Comparison of ENCODE assay signal across 19 cellular contexts in the genomic region with DNA sequence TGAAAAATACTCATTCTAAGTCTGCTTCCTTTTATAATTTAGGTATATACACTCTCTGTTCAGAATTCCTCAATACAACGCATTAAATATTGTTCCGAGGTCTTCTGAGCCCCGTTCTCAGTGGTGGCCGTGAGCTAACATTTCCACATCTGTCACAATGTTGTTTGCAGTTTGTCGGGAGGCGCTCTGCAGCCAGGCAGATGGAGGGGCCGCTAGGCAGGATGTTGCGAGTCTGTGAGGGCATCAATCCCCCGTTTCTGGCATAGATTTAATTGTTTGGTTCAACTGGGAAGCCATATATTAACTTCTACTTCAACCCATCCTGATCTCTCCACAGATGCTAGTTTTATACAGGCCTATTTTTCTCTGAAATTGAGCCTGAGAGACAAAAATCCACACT. TPM values are rescaled to one million over a fixed set of nuclear protein-coding genes. Genes with fewer than 3 reads are reported as not detected.
DNase-seq lines count a peak whose midpoint lies in the region; ATAC-seq and TF ChIP-seq lines count a peak whose summit lies in the region.
"Had no signal": no experiment of that assay in that cellular context is flagged by ENCODE, and none has a peak within 500 bp of the region (broad histone marks: within the 10 kb centered on the region; RNA-seq: fewer than 3 reads in every experiment).

No MANE protein-coding gene starts in this region.

- H3K4me3 ChIP-seq in spleen: no peak overlapping the region
- no peak overlapping the region for H3K4me3 ChIP-seq in gastroesophageal sphincter
- H3K4me3 ChIP-seq: testis had no signal

- peak overlapping the region; percentile 4 to 30 for H3K4me3 Mint-ChIP-seq in activated T-cell treated with anti-CD3 and anti-CD28 coated beads, Interleukin-2, amount 50 U/mL, for 72 hours
- no peak overlapping the region for H3K4me3 Mint-ChIP-seq in activated T-cell treated with anti-CD3 and anti-CD28 coated beads, Interleukin-2, amount 50 U/mL, for 4 hours
- H3K4me3 Mint-ChIP-seq in activated naive CD8-positive, alpha-beta T cell: peak overlapping the region; percentile 9
- H3K4me3 Mint-ChIP-seq: mesothelial cell of epicardium had no signal

- no peak for TF ChIP-seq EP300 in gastroesophageal sphincter (IDR thresholded peaks at IDR 0.05)

- H3K9me3 Mint-ChIP-seq in activated T-cell treated with anti-CD3 and anti-CD28 coated beads, Interleukin-2, amount 50 U/mL, for 72 hours: no peaks in the 10 kb centered on the region
- no peaks in the 10 kb centered on the region for H3K9me3 Mint-ChIP-seq in activated T-cell treated with anti-CD3 and anti-CD28 coated beads, Interleukin-2, amount 50 U/mL, for 4 hours
- no peaks in the 10 kb centered on the region for H3K9me3 Mint-ChIP-seq in activated naive CD8-positive, alpha-beta T cell (ENCODE audit: low read depth)
- H3K9me3 Mint-ChIP-seq: mesothelial cell of epicardium had no signal

- peaks cover 0 to 15% (median 0%) of the 10 kb centered on the region in 6 donors for H3K36me3 ChIP-seq in spleen
- H3K36me3 ChIP-seq in gastroesophageal sphincter: peaks cover 0 to 9% of the 10 kb centered on the region in 2 donors
- H3K36me3 ChIP-seq: BE2C had no signal

- H3K9me3 ChIP-seq in spleen (no peaks in the 10 kb centered on the region), gastroesophageal sphincter (no peaks in the 10 kb centered on the region)
- H3K9me3 ChIP-seq: BE2C, testis had no signal

- H3K27ac Mint-ChIP-seq in activated T-cell treated with anti-CD3 and anti-CD28 coated beads, Interleukin-2, amount 50 U/mL, for 72 hours: peak overlapping the region; percentile 36
- peak overlapping the region; percentile 73 for H3K27ac Mint-ChIP-seq in activated naive CD8-positive, alpha-beta T cell
- H3K27ac Mint-ChIP-seq: mesothelial cell of epicardium had no signal

- peaks cover 69% of the 10 kb centered on the region for H3K4me1 Mint-ChIP-seq in activated T-cell treated with anti-CD3 and anti-CD28 coated beads, Interleukin-2, amount 50 U/mL, for 72 hours (ENCODE audit: low read depth)
- peaks cover 48% of the 10 kb centered on the region for H3K4me1 Mint-ChIP-seq in activated T-cell treated with anti-CD3 and anti-CD28 coated beads, Interleukin-2, amount 50 U/mL, for 4 hours (ENCODE audit: low read depth)
- peaks cover 56% of the 10 kb centered on the region for H3K4me1 Mint-ChIP-seq in activated naive CD8-positive, alpha-beta T cell (ENCODE audit: low read depth)

- ATAC-seq in activated T-cell treated with anti-CD3 and anti-CD28 coated beads, Interleukin-2, amount 50 U/mL, for 72 hours (replicated peaks in 1 of 2): no peak
- ATAC-seq in activated T-cell treated with anti-CD3 and anti-CD28 coated beads, Interleukin-2, amount 50 U/mL, for 4 hours: no peak
- ATAC-seq in gastroesophageal sphincter: no peak
- ATAC-seq: right cardiac atrium had no signal

- H3K27me3 ChIP-seq in spleen (replicated peaks in 1 of 7): no peaks in the 10 kb centered on the region
- no peaks in the 10 kb centered on the region for H3K27me3 ChIP-seq in gastroesophageal sphincter
- H3K27me3 ChIP-seq: BE2C, testis had no signal

- intact Hi-C loops in spleen (cut with DNase I; ENCODE audit: low total_unique reads) (no loop called here), posterior cingulate gyrus (cut with DNase I) (no loop called here)

- no peak for DNase-seq in activated T-cell treated with anti-CD3 and anti-CD28 coated beads, Interleukin-2, amount 50 U/mL, for 72 hours
- no peak for DNase-seq in activated T-cell treated with anti-CD3 and anti-CD28 coated beads, Interleukin-2, amount 50 U/mL, for 4 hours
- DNase-seq in NCI-H1694 (lab: John Stamatoyannopoulos, UW): peak; percentile 63
- no peak for DNase-seq in spleen
- DNase-seq in activated effector memory CD4-positive, alpha-beta T cell treated with anti-CD3 and anti-CD28 coated beads, Interleukin-2, amount 50 U/mL, for 16 hours: no peak
- no peak for DNase-seq in posterior cingulate gyrus
- DNase-seq: activated gamma-delta T cell treated with Interleukin-2 at 50 U/mL for 16 hours; BE2C; DMS79 treated with DMSO at 0.1 percent for 48 hours; effector CD4-positive, alpha-beta T cell; hippocampal formation; kidney glomerular epithelial cell; right cardiac atrium; stimulated activated CD4-positive, alpha-beta T cell treated with anti-CD3 and anti-CD28 coated beads, Interleukin-2, amount 100 ng/mL, for 24 hours; T1000; testis had no signal

- no peaks in the 10 kb centered on the region for H3K27me3 Mint-ChIP-seq in activated T-cell treated with anti-CD3 and anti-CD28 coated beads, Interleukin-2, amount 50 U/mL, for 72 hours (ENCODE audit: low read depth)
- H3K27me3 Mint-ChIP-seq in activated T-cell treated with anti-CD3 and anti-CD28 coated beads, Interleukin-2, amount 50 U/mL, for 4 hours (ENCODE audit: low read depth): no peaks in the 10 kb centered on the region
- no peaks in the 10 kb centered on the region for H3K27me3 Mint-ChIP-seq in activated naive CD8-positive, alpha-beta T cell

- no peaks in the 10 kb centered on the region for H3K36me3 Mint-ChIP-seq in activated T-cell treated with anti-CD3 and anti-CD28 coated beads, Interleukin-2, amount 50 U/mL, for 72 hours (ENCODE audit: insufficient read depth in 2 of 2)
- H3K36me3 Mint-ChIP-seq in activated T-cell treated with anti-CD3 and anti-CD28 coated beads, Interleukin-2, amount 50 U/mL, for 4 hours (ENCODE audit: insufficient read depth): peaks cover 11% of the 10 kb centered on the region
- H3K36me3 Mint-ChIP-seq in activated naive CD8-positive, alpha-beta T cell: peaks cover 4% of the 10 kb centered on the region

- no peak for TF ChIP-seq POLR2A in spleen (IDR thresholded peaks at IDR 0.05)
- TF ChIP-seq POLR2A in gastroesophageal sphincter (IDR thresholded peaks at IDR 0.05): no peak

- 56 to 86% (median 69%) methylated on average over 9 of the region's 9 CpGs for WGBS in spleen, 5 donors
- 72 to 81% methylated on average over 6 to 9 of the region's 9 CpGs for WGBS in gastroesophageal sphincter (ENCODE audit: low coverage in 1 of 2), 2 donors

- peak overlapping the region in 7 of 8 donors; percentile 42 to 83 (median 77) for H3K27ac ChIP-seq in spleen
- no peak overlapping the region for H3K27ac ChIP-seq in gastroesophageal sphincter
- H3K27ac ChIP-seq: testis had no signal

- TF ChIP-seq CTCF in spleen (IDR thresholded peaks at IDR 0.05 in 8 of 11, conservative IDR thresholded peaks at IDR 0.05 in 3 of 11) (no peak), gastroesophageal sphincter (IDR thresholded peaks at IDR 0.05) (no peak)

- H3K4me1 ChIP-seq in spleen (peaks cover 6 to 53% (median 24%) of the 10 kb centered on the region in 6 donors), gastroesophageal sphincter (no peaks in the 10 kb centered on the region)
- H3K4me1 ChIP-seq: BE2C, testis had no signal

RNA-seq across cellular contexts. Expression of a gene that starts 41.2 kb away (rescaled TPM):
- 10 to 100 TPM; 50.8 to 62.0 TPM for total RNA-seq in activated T-cell treated with anti-CD3 and anti-CD28 coated beads, Interleukin-2, amount 50 U/mL, for 72 hours
- total RNA-seq in activated T-cell treated with anti-CD3 and anti-CD28 coated beads, Interleukin-2, amount 50 U/mL, for 4 hours: 10 to 100 TPM; 76.1 to 98.3 (median 89.5) TPM
- total RNA-seq in spleen (10 to 100 TPM; 36.0 to 61.2 (median 44.2) TPM), gastroesophageal sphincter (10 to 100 TPM; 25.7 to 56.8 (median 39.7) TPM)
- polyA plus RNA-seq in spleen: 10 to 100 TPM in 1 of 3 donors, 1 to 10 TPM in 2; 3.1 to 13.6 (median 4.1) TPM

Comparison
In these comparisons a context has a peak if more than half of its experiments do, and no peak if none do; other contexts are left out.
1. H3K27ac ChIP-seq: peak in spleen (7 of 8); none in gastroesophageal sphincter (0 of 4).